ENCODE assay signal across 8 cellular contexts in genomic region chr18:54726143-54726542, GRCh38.
"Had no signal": no experiment of that assay in that cellular context is flagged by ENCODE, and none has a peak within 500 bp of the region (broad histone marks: within the 10 kb centered on the region; RNA-seq: fewer than 3 reads in every experiment).

No MANE protein-coding gene starts in this region.

- DNase-seq: GDM1, GF-D8 had no signal

- ATAC-seq: GM12878 had no signal

- H3K4me3 ChIP-seq: GM12878 had no signal

- FAIRE-seq: G401.6, GM12878, GM12891, GM12892, GM18507, GM19239 had no signal
